9 cellular contexts compared by ENCODE assay signal in the genomic region with DNA sequence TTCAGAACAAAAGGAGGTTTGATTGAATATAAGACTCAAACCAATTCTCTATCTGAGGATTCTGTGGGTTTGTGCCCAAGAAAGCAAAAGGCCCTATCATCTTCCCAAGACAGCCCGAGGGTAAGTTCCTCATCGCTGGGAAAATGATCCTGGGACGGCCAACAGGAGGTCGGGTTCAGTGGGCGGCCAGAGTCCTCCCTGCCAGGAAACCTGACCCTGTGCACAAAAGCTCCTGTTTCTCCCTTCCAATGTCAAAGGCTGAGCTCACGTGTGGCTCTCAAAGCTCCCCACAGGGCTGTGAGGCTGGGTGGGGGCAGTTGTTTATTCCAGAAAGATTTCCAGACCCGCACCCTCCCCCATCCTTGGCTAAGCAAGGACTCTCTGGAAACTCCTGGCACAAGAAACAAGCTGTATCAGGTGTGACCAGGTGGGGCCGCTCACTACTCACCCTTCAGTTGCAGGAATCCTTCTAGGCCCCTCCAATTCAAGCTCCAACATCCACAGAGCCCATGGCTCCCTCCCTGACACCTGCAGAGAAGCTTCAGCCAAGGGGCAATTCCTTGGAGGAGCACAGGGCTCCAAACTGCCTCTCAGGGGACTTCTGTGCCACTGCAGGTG.
DNase-seq lines count a peak whose midpoint lies in the region; ATAC-seq and TF ChIP-seq lines count a peak whose summit lies in the region.
"Had no signal": no experiment of that assay in that cellular context is flagged by ENCODE, and none has a peak within 500 bp of the region (broad histone marks: within the 10 kb centered on the region; RNA-seq: fewer than 3 reads in every experiment).

No MANE protein-coding gene starts in this region.

- H2AFZ ChIP-seq in OCI-LY7 (ENCODE audit: low read length) = no peak overlapping the region

- no peaks in the 10 kb centered on the region for H3K9me2 ChIP-seq in OCI-LY7 (ENCODE audit: insufficient read depth, low read length)

- BruUV-seq in A673 (replicated peaks; lab: Mats Ljungman, UMichigan) (no TSS peak), OCI-LY7 (replicated peaks; lab: Mats Ljungman, UMichigan) (no TSS peak)

- H3K27ac ChIP-seq in A673 (ENCODE audit: low read depth, low read length, poor library complexity, severe bottlenecking) = no peak overlapping the region
- no peak overlapping the region for H3K27ac ChIP-seq in OCI-LY7 (ENCODE audit: low read depth, low read length, poor library complexity, severe bottlenecking)

- H3K4me1 ChIP-seq in A673 (ENCODE audit: insufficient read depth, low read length, poor library complexity, severe bottlenecking) (no peaks in the 10 kb centered on the region), OCI-LY7 (ENCODE audit: insufficient read depth, low read length, poor library complexity, severe bottlenecking) (no peaks in the 10 kb centered on the region)

- H3K27me3 ChIP-seq in A673 (replicated peaks; ENCODE audit: insufficient read depth, low read depth, low read length, poor library complexity) = no peaks in the 10 kb centered on the region

- H3K36me3 ChIP-seq in A673 (ENCODE audit: insufficient read depth, low read length, poor library complexity, severe bottlenecking) (no peaks in the 10 kb centered on the region), OCI-LY7 (ENCODE audit: insufficient read depth, low read length) (no peaks in the 10 kb centered on the region)

- intact Hi-C loops in A673 (cut with micrococcal nuclease; ENCODE audit: unreplicated experiment) = no loop called here
- intact Hi-C loops in OCI-LY7 (cut with micrococcal nuclease; ENCODE audit: unreplicated experiment) = loop anchor here (1.0 to 10.0 kb wide), 3 partner anchors 224 to 300 kb away; no protein-coding TSS in a partner anchor

- no peaks in the 10 kb centered on the region for H3K79me2 ChIP-seq in OCI-LY7 (ENCODE audit: insufficient read depth, low read depth, low read length)

- H3K9me3 ChIP-seq in A673 (ENCODE audit: low read depth, low read length, poor library complexity, severe bottlenecking) (no peaks in the 10 kb centered on the region), OCI-LY7 (ENCODE audit: low read length) (no peaks in the 10 kb centered on the region)

- H3K4me3 ChIP-seq in A673 (ENCODE audit: low read depth, low read length, poor library complexity, severe bottlenecking) = no peak overlapping the region
- no peak overlapping the region for H3K4me3 ChIP-seq in OCI-LY7 (ENCODE audit: low read depth, low read length, poor library complexity, severe bottlenecking)

- no peak overlapping the region for H3K4me2 ChIP-seq in OCI-LY7 (ENCODE audit: low read length)

- CTCF ChIA-PET in A673 (lab: Charles Lee) (no interaction called here), HEK293T (lab: Yijun Ruan, JAX) (interaction anchor here (0.6 to 1.6 kb wide), 4 partner anchors 132 to 305 kb away, joined by 3 to 4 read pairs (median 3); a partner anchor contains a TSS), OCI-LY7 (lab: Charles Lee; ENCODE audit: unreplicated experiment) (no interaction called here)

- no peaks in the 10 kb centered on the region for H4K20me1 ChIP-seq in OCI-LY7 (ENCODE audit: insufficient read depth, low read length)

- POLR2A ChIA-PET in A673 (lab: Charles Lee; ENCODE audit: low non-redundant PET) = no interaction called here
- POLR2A ChIA-PET in HEK293T (lab: Yijun Ruan, JAX) = no interaction called here
- POLR2A ChIA-PET in OCI-LY7 (lab: Charles Lee) = interaction anchor here (0.7 kb wide), 1 partner anchor 70 kb away, joined by 4 read pairs; no protein-coding TSS in a partner anchor

- DNase-seq in A673 (ENCODE audit: low spot score) (peak; percentile 21), HEK293T (ENCODE audit: extremely low spot score) (peak; percentile 33), OCI-LY7 (ENCODE audit: low spot score) (peak; percentile 29), iPS-NIHi7 (ENCODE audit: extremely low spot score) (peak; percentile 85), NCI-H226 (no peak), COLO668 (lab: John Stamatoyannopoulos, UW; ENCODE audit: unreplicated experiment) (no peak)
- DNase-seq: activated B cell treated with CpG ODN at 0.5 μM for 24 hours had no signal

- no peak for ATAC-seq in GM18907 (IDR thresholded peaks at IDR 0.05; ENCODE audit: unreplicated experiment)
- no peak for ATAC-seq in HG03520 (IDR thresholded peaks at IDR 0.05; ENCODE audit: unreplicated experiment)

- TF ChIP-seq CTCF in A673 (conservative IDR thresholded peaks at IDR 0.05; ENCODE audit: low read depth, low read length) (peak; percentile 24; the same call in 1 of the 2 replicates), OCI-LY7 (conservative IDR thresholded peaks at IDR 0.05; ENCODE audit: low read length) (peak; percentile 66)

TF ChIP-seq in HEK293T, 16 proteins besides CTCF, POLR2A, EP300 and RAD21:
- TF ChIP-seq TARDBP (IDR thresholded peaks at IDR 0.05) = no peak
TF ChIP-seq in HEK293T: peak in this region for 0.

Comparison
In these comparisons a context has a peak if more than half of its experiments do, and no peak if none do; other contexts are left out.
1. DNase-seq: peak in A673 (single experiment), HEK293T (single experiment), OCI-LY7 (single experiment) and iPS-NIHi7 (single experiment); none in NCI-H226 (single experiment) and COLO668 (single experiment).